ENCODE assay signal across 36 cellular contexts in genomic region chr9:69599232-69599971, GRCh38.
DNase-seq lines count a peak whose midpoint lies in the region; ATAC-seq and TF ChIP-seq lines count a peak whose summit lies in the region.
"Had no signal": no experiment of that assay in that cellular context is flagged by ENCODE, and none has a peak within 500 bp of the region (broad histone marks: within the 10 kb centered on the region; RNA-seq: fewer than 3 reads in every experiment).

No MANE protein-coding gene starts in this region.

- no peak overlapping the region for H2AFZ ChIP-seq in SK-N-SH (ENCODE audit: low read depth)

- no peak for DNase-seq in Right ventricle myocardium superior
- no peak for DNase-seq in cardiac septum (ENCODE audit: low spot score)
- peak; percentile 56 for DNase-seq in astrocyte of the spinal cord (ENCODE audit: low read depth, low spot score)
- DNase-seq in right cardiac atrium, result no peak
- DNase-seq in activated CD8-positive, alpha-beta T cell treated with anti-CD3 and anti-CD28 coated beads for 36 hours, result no peak
- no peak for DNase-seq in SK-N-SH
- no peak for DNase-seq in spleen
- DNase-seq: activated CD4-positive, alpha-beta T cell treated with anti-CD3 and anti-CD28 coated beads for 4 hours; activated CD8-positive, alpha-beta memory T cell treated with anti-CD3 and anti-CD28 coated beads for 24 hours; activated T-cell treated with anti-CD3 and anti-CD28 coated beads for 4 hours; AML-193; amygdala; caudate nucleus; CD4-positive, CD25-positive, alpha-beta regulatory T cell; cortex of kidney; DMS79 treated with DMSO at 0.1 percent for 48 hours; endodermal cell; GDM1; hippocampal formation; MM.1S; naive thymus-derived CD8-positive, alpha-beta T cell; NCI-H1105 treated with DMSO at 0.1 percent for 48 hours; NCI-H187 treated with DMSO at 0.1 percent for 48 hours; NCI-H2171; NCI-H510A; T1000; trophoblast cell; WERI-Rb-1 had no signal

- H3K9ac ChIP-seq in SK-N-SH, result no peak overlapping the region

- CTCF ChIA-PET in activated CD8-positive, alpha-beta T cell treated with anti-CD3 and anti-CD28 coated beads for 36 hours (lab: Charles Lee), result no interaction called here
- CTCF ChIA-PET in SK-N-SH (lab: Yijun Ruan, JAX), result no interaction called here

- H3K36me3 Mint-ChIP-seq in activated CD8-positive, alpha-beta T cell treated with anti-CD3 and anti-CD28 coated beads for 36 hours (ENCODE audit: low read depth), result no peaks in the 10 kb centered on the region
- H3K36me3 Mint-ChIP-seq: activated naive CD4-positive, alpha-beta T cell treated with anti-CD3 and anti-CD28 coated beads, Interleukin-2, amount 50 U/mL, for 72 hours; CD4-positive, CD25-positive, alpha-beta regulatory T cell; naive thymus-derived CD8-positive, alpha-beta T cell; stimulated activated effector memory CD8-positive, alpha-beta T cell treated with anti-CD3 and anti-CD28 coated beads, Interleukin-12 subunit alpha, Interleukin-12 subunit beta, amount 100 ng/mL, for 72 hours had no signal

- H3K4me1 ChIP-seq in right cardiac atrium (ENCODE audit: control insufficient read depth, insufficient read depth, low read length) (peaks cover 3% of the 10 kb centered on the region), SK-N-SH (ENCODE audit: control insufficient read depth in 1 of 2, insufficient read depth in 2 of 2, low read depth in 1 of 2, low read length in 1 of 2) (peaks cover 0 to 6% of the 10 kb centered on the region in 2 experiments; a peak in 2 of 4 replicates), spleen (no peaks in the 10 kb centered on the region)
- H3K4me1 ChIP-seq: gastroesophageal sphincter, prostate gland, SJSA1 had no signal

- no peaks in the 10 kb centered on the region for H4K20me1 ChIP-seq in SK-N-SH (ENCODE audit: insufficient read depth)

- H3K27me3 Mint-ChIP-seq in activated CD8-positive, alpha-beta T cell treated with anti-CD3 and anti-CD28 coated beads for 36 hours, result peaks cover 5% of the 10 kb centered on the region
- H3K27me3 Mint-ChIP-seq: CD4-positive, CD25-positive, alpha-beta regulatory T cell had no signal

- no peak overlapping the region for H3K4me3 ChIP-seq in astrocyte of the spinal cord (ENCODE audit: low read depth, low read length)
- no peak overlapping the region for H3K4me3 ChIP-seq in right cardiac atrium (ENCODE audit: low read length)
- H3K4me3 ChIP-seq in SK-N-SH (ENCODE audit: low read depth in 2 of 2, low read length in 1 of 2), result no peak overlapping the region
- H3K4me3 ChIP-seq in spleen, result no peak overlapping the region
- H3K4me3 ChIP-seq: gastroesophageal sphincter, prostate gland, SJSA1 had no signal

- H3K4me3 Mint-ChIP-seq in activated CD8-positive, alpha-beta T cell treated with anti-CD3 and anti-CD28 coated beads for 36 hours, result no peak overlapping the region
- H3K4me3 Mint-ChIP-seq: CD4-positive, CD25-positive, alpha-beta regulatory T cell; endodermal cell; naive thymus-derived CD8-positive, alpha-beta T cell; stimulated activated effector memory CD8-positive, alpha-beta T cell treated with anti-CD3 and anti-CD28 coated beads, Interleukin-12 subunit alpha, Interleukin-12 subunit beta, amount 100 ng/mL, for 72 hours had no signal

- in situ Hi-C loops in astrocyte of the spinal cord (cut with HindIII; ENCODE audit: low sequenced_read_pairs), result no loop called here

- H3K27ac Mint-ChIP-seq in activated CD8-positive, alpha-beta T cell treated with anti-CD3 and anti-CD28 coated beads for 36 hours, result no peak overlapping the region
- H3K27ac Mint-ChIP-seq: activated naive CD4-positive, alpha-beta T cell treated with anti-CD3 and anti-CD28 coated beads, Interleukin-2, amount 50 U/mL, for 72 hours; activated T-helper 2 cell treated with anti-CD3 and anti-CD28 coated beads, Interferon-gamma antibody, Interleukin-2, Interleukin-4, amounts not matched to agents 10 μg/mL and 5 μg/mL and 100 μg/mL, durations not matched to agents 14 hours and 24 hours and 36 hours; CD4-positive, CD25-positive, alpha-beta regulatory T cell; endodermal cell; stimulated activated effector memory CD8-positive, alpha-beta T cell treated with anti-CD3 and anti-CD28 coated beads, Interleukin-12 subunit alpha, Interleukin-12 subunit beta, amount 100 ng/mL, for 72 hours had no signal

- no peaks in the 10 kb centered on the region for H3K9me3 Mint-ChIP-seq in activated CD8-positive, alpha-beta T cell treated with anti-CD3 and anti-CD28 coated beads for 36 hours
- H3K9me3 Mint-ChIP-seq: endodermal cell; stimulated activated effector memory CD8-positive, alpha-beta T cell treated with anti-CD3 and anti-CD28 coated beads, Interleukin-12 subunit alpha, Interleukin-12 subunit beta, amount 100 ng/mL, for 72 hours had no signal

- intact Hi-C loops in Right ventricle myocardium superior (cut with DNase I) (no loop called here), cardiac septum (cut with DNase I) (no loop called here), right cardiac atrium (cut with DNase I) (no loop called here), spleen (cut with DNase I; ENCODE audit: low total_unique reads) (no loop called here)
- intact Hi-C loops in activated CD8-positive, alpha-beta T cell treated with anti-CD3 and anti-CD28 coated beads for 36 hours (cut with micrococcal nuclease), result no loop called here

- H3K27me3 ChIP-seq in right cardiac atrium (ENCODE audit: control insufficient read depth, insufficient read depth) (no peaks in the 10 kb centered on the region), SK-N-SH (ENCODE audit: insufficient read depth) (no peaks in the 10 kb centered on the region), spleen (replicated peaks in 1 of 7) (no peaks in the 10 kb centered on the region)
- H3K27me3 ChIP-seq: gastroesophageal sphincter, SJSA1 had no signal

- H3K9me3 ChIP-seq in right cardiac atrium (ENCODE audit: control insufficient read depth, low read length), result no peaks in the 10 kb centered on the region
- no peaks in the 10 kb centered on the region for H3K9me3 ChIP-seq in SK-N-SH
- no peaks in the 10 kb centered on the region for H3K9me3 ChIP-seq in spleen
- H3K9me3 ChIP-seq: gastroesophageal sphincter, prostate gland, SJSA1 had no signal

- no peaks in the 10 kb centered on the region for H3K36me3 ChIP-seq in SK-N-SH (replicated peaks in 1 of 2; ENCODE audit: control insufficient read depth in 1 of 2, insufficient read depth in 2 of 2, low read length in 1 of 2)
- no peaks in the 10 kb centered on the region for H3K36me3 ChIP-seq in spleen
- H3K36me3 ChIP-seq: gastroesophageal sphincter, prostate gland, SJSA1, WERI-Rb-1 had no signal

- H3K79me2 ChIP-seq in SK-N-SH (ENCODE audit: insufficient read depth), result no peaks in the 10 kb centered on the region

- TF ChIP-seq CTCF in astrocyte of the spinal cord (IDR thresholded peaks at IDR 0.05; ENCODE audit: low read depth, low read length) (no peak), SK-N-SH (IDR thresholded peaks at IDR 0.05) (no peak), spleen (IDR thresholded peaks at IDR 0.05 in 8 of 11, conservative IDR thresholded peaks at IDR 0.05 in 3 of 11) (no peak)
- no peak for TF ChIP-seq CTCF in activated CD8-positive, alpha-beta T cell treated with anti-CD3 and anti-CD28 coated beads for 36 hours (IDR thresholded peaks at IDR 0.05)

- peaks cover 4% of the 10 kb centered on the region for H3F3A ChIP-seq in SK-N-SH (replicated peaks; ENCODE audit: insufficient read depth)

- TF ChIP-seq EP300 in SK-N-SH (IDR thresholded peaks at IDR 0.05; ENCODE audit: borderline replicate concordance in 1 of 2, low read depth in 1 of 2, low read length in 1 of 2), result no peak

- ATAC-seq in Right ventricle myocardium superior (ENCODE audit: poor library complexity) (peak; percentile 59), right cardiac atrium (peak; percentile 28 to 83), HG02571 (IDR thresholded peaks at IDR 0.05; ENCODE audit: unreplicated experiment) (no peak)
- ATAC-seq in activated CD8-positive, alpha-beta T cell treated with anti-CD3 and anti-CD28 coated beads for 36 hours, result no peak
- ATAC-seq: activated naive CD4-positive, alpha-beta T cell treated with anti-CD3 and anti-CD28 coated beads, Interleukin-2, amount 50 U/mL, for 72 hours; gastroesophageal sphincter; HCT116; naive thymus-derived CD8-positive, alpha-beta T cell; stimulated activated effector memory CD8-positive, alpha-beta T cell treated with anti-CD3 and anti-CD28 coated beads, Interleukin-12 subunit alpha, Interleukin-12 subunit beta, amount 100 ng/mL, for 72 hours had no signal

- no peak overlapping the region for H3K4me2 ChIP-seq in SK-N-SH

- WGBS in right cardiac atrium, result 40% methylated on average over 8 of the region's 8 CpGs
- WGBS in SK-N-SH (ENCODE audit: low lambda C conversion rate), result 86% methylated on average over 7 of the region's 8 CpGs
- 84 to 87% (median 86%) methylated on average over 8 of the region's 8 CpGs for WGBS in spleen, 5 donors

- TF ChIP-seq RAD21 in SK-N-SH (IDR thresholded peaks at IDR 0.05; ENCODE audit: low read length), result no peak

- no peak for TF ChIP-seq POLR2A in spleen (IDR thresholded peaks at IDR 0.05)

- no peak overlapping the region for H3K27ac ChIP-seq in right cardiac atrium (ENCODE audit: low read length)
- H3K27ac ChIP-seq in SK-N-SH (ENCODE audit: low read depth in 2 of 2, low read length in 1 of 2), result no peak overlapping the region
- H3K27ac ChIP-seq in spleen, result no peak overlapping the region
- H3K27ac ChIP-seq: gastroesophageal sphincter, prostate gland, SJSA1, WERI-Rb-1 had no signal

- no peaks in the 10 kb centered on the region for H3K4me1 Mint-ChIP-seq in activated CD8-positive, alpha-beta T cell treated with anti-CD3 and anti-CD28 coated beads for 36 hours (ENCODE audit: low read depth)
- H3K4me1 Mint-ChIP-seq: CD4-positive, CD25-positive, alpha-beta regulatory T cell; naive thymus-derived CD8-positive, alpha-beta T cell; stimulated activated effector memory CD8-positive, alpha-beta T cell treated with anti-CD3 and anti-CD28 coated beads, Interleukin-12 subunit alpha, Interleukin-12 subunit beta, amount 100 ng/mL, for 72 hours had no signal

- H3K9me2 ChIP-seq in SK-N-SH, result no peaks in the 10 kb centered on the region

- POLR2A ChIA-PET in activated CD8-positive, alpha-beta T cell treated with anti-CD3 and anti-CD28 coated beads for 36 hours (lab: Charles Lee), result no interaction called here
- POLR2A ChIA-PET in SK-N-SH (lab: Yijun Ruan, JAX), result no interaction called here

TF ChIP-seq in SK-N-SH, 30 proteins besides CTCF, POLR2A, EP300 and RAD21:
- no peak for TF ChIP-seq POLR2AphosphoS5 (IDR thresholded peaks at IDR 0.05; ENCODE audit: low read depth, low read length)
- TF ChIP-seq NRF1 (IDR thresholded peaks at IDR 0.05; ENCODE audit: low read depth, low read length), result no peak
- TF ChIP-seq NFIC (IDR thresholded peaks at IDR 0.05; ENCODE audit: borderline replicate concordance), result no peak
- no peak for TF ChIP-seq GABPA (IDR thresholded peaks at IDR 0.05; ENCODE audit: low read depth)
- no peak for TF ChIP-seq USF1 (IDR thresholded peaks at IDR 0.05; ENCODE audit: borderline replicate concordance, low read depth)
- no peak for TF ChIP-seq MEF2A (IDR thresholded peaks at IDR 0.05; ENCODE audit: borderline replicate concordance, low read depth)

Comparison
In these comparisons a context has a peak if more than half of its experiments do, and no peak if none do; other contexts are left out.
1. ATAC-seq: peak in Right ventricle myocardium superior (single experiment) and right cardiac atrium (2 of 2); none in activated CD8-positive, alpha-beta T cell treated with anti-CD3 and anti-CD28 coated beads for 36 hours (single experiment) and HG02571 (single experiment).